8 cellular contexts compared by ENCODE assay signal in genomic region chr6:27889628-27890315, GRCh38. TPM values are rescaled to one million over a fixed set of nuclear protein-coding genes. Genes with fewer than 3 reads are reported as not detected.
DNase-seq lines count a peak whose midpoint lies in the region; ATAC-seq and TF ChIP-seq lines count a peak whose summit lies in the region.

No MANE protein-coding gene starts in this region.

- CTCF ChIA-PET in CD8-positive, alpha-beta memory T cell (lab: Charles Lee) = interaction anchor here (0.8 to 4.3 kb wide), 20 partner anchors 8 to 763 kb away, joined by 3 to 58 read pairs (median 6); a partner anchor contains a TSS
- CTCF ChIA-PET in WTC11 (lab: Charles Lee) = interaction anchor here (2.1 to 3.5 kb wide), 2 partner anchors 18 to 23 kb away, joined by 13 to 17 read pairs; a partner anchor contains a TSS

- no peak for DNase-seq in CD8-positive, alpha-beta memory T cell
- peak; percentile 73 for DNase-seq in Jurkat, Clone E6-1 (ENCODE audit: low read depth, low spot score)
- DNase-seq in WTC11 (ENCODE audit: low spot score) (no peak), lower lobe of right lung (no peak), NK-92 (lab: John Stamatoyannopoulos, UW; ENCODE audit: unreplicated experiment) (no peak), iPS-NIHi11 (ENCODE audit: low spot score) (no peak), iPS-NIHi7 (ENCODE audit: extremely low spot score) (no peak)

- H3K36me3 ChIP-seq in CD8-positive, alpha-beta memory T cell (ENCODE audit: insufficient read depth, low read length) = no peaks in the 10 kb centered on the region
- no peaks in the 10 kb centered on the region for H3K36me3 ChIP-seq in lower lobe of right lung

- TF ChIP-seq CTCF in WTC11 (IDR thresholded peaks at IDR 0.05) (no peak), lower lobe of right lung (IDR thresholded peaks at IDR 0.05) (no peak)

- H3K9me3 Mint-ChIP-seq in CD8-positive, alpha-beta memory T cell = peaks cover 0 to 8% (median 0%) of the 10 kb centered on the region in 5 donors
- no peaks in the 10 kb centered on the region for H3K9me3 Mint-ChIP-seq in WTC11

- ATAC-seq in WTC11 (peak; percentile 6), lower lobe of right lung (no peak), GM19463 (IDR thresholded peaks at IDR 0.05; ENCODE audit: unreplicated experiment) (no peak)

- H3K9me3 ChIP-seq in CD8-positive, alpha-beta memory T cell (ENCODE audit: low read length) = no peaks in the 10 kb centered on the region
- H3K9me3 ChIP-seq in lower lobe of right lung = no peaks in the 10 kb centered on the region

- peak overlapping the region; percentile 79 for H3K27ac ChIP-seq in CD8-positive, alpha-beta memory T cell (ENCODE audit: low read depth, low read length)
- H3K27ac ChIP-seq in lower lobe of right lung = no peak overlapping the region

- H3K4me3 ChIP-seq in CD8-positive, alpha-beta memory T cell (ENCODE audit: low read length) = peak overlapping the region; percentile 67
- peak overlapping the region; percentile 48 for H3K4me3 ChIP-seq in Jurkat, Clone E6-1 (ENCODE audit: low read length)
- peak overlapping the region; percentile 35 for H3K4me3 ChIP-seq in lower lobe of right lung

- intact Hi-C loops in lower lobe of right lung (cut with DNase I) = no loop called here

- peaks cover 29 to 44% (median 40%) of the 10 kb centered on the region in 3 donors for H3K4me1 Mint-ChIP-seq in CD8-positive, alpha-beta memory T cell
- H3K4me1 Mint-ChIP-seq in WTC11 = peaks cover 40% of the 10 kb centered on the region

- POLR2A ChIA-PET in CD8-positive, alpha-beta memory T cell (lab: Charles Lee) = interaction anchor here (0.6 to 8.1 kb wide), 18 partner anchors 20 to 1870 kb away, joined by 3 to 623 read pairs (median 7); a partner anchor contains a TSS
- POLR2A ChIA-PET in WTC11 (lab: Charles Lee) = interaction anchor here (0.6 to 3.8 kb wide), 37 partner anchors 8 to 1868 kb away, joined by 3 to 693 read pairs (median 8); partner anchors contain the start of gene ZSCAN31

- H3K27me3 ChIP-seq in CD8-positive, alpha-beta memory T cell (ENCODE audit: insufficient read depth, low read length, poor library complexity, severe bottlenecking) = no peaks in the 10 kb centered on the region
- peaks cover 43% of the 10 kb centered on the region for H3K27me3 ChIP-seq in lower lobe of right lung (ENCODE audit: low read depth)

- H3K27ac Mint-ChIP-seq in CD8-positive, alpha-beta memory T cell = peak overlapping the region in 7 of 8 donors; percentile 79 to 95 (median 86)
- peak overlapping the region; percentile 99 for H3K27ac Mint-ChIP-seq in WTC11

- peaks cover 19% of the 10 kb centered on the region for H3K4me1 ChIP-seq in CD8-positive, alpha-beta memory T cell (ENCODE audit: insufficient read depth, low read length)
- peaks cover 28% of the 10 kb centered on the region for H3K4me1 ChIP-seq in lower lobe of right lung

- peak overlapping the region in 6 of 7 donors; percentile 2 to 88 (median 78) for H3K4me3 Mint-ChIP-seq in CD8-positive, alpha-beta memory T cell
- no peak overlapping the region for H3K4me3 Mint-ChIP-seq in WTC11

- H3K36me3 Mint-ChIP-seq in CD8-positive, alpha-beta memory T cell = peaks cover 0 to 12% (median 0%) of the 10 kb centered on the region in 3 donors
- H3K36me3 Mint-ChIP-seq in WTC11 = peaks cover 8% of the 10 kb centered on the region

- H3K27me3 Mint-ChIP-seq in CD8-positive, alpha-beta memory T cell = peaks cover 0 to 2% of the 10 kb centered on the region in 2 donors
- H3K27me3 Mint-ChIP-seq in WTC11 (ENCODE audit: low read depth) = no peaks in the 10 kb centered on the region; the same call in 1 of the 2 replicates

TF ChIP-seq in WTC11, 78 proteins besides CTCF, POLR2A, EP300 and RAD21 (continues in another document):
- TF ChIP-seq SMAD4 (CRISPR knock-in tag; IDR thresholded peaks at IDR 0.05) (0 out of 2 replicates have a peak, but pooled peaks have one; percentile 3), ZNF532 (CRISPR knock-in tag; IDR thresholded peaks at IDR 0.05; ENCODE audit: borderline replicate concordance) (peak; percentile 87; the same call in 1 of the 2 replicates), ZNF425 (CRISPR knock-in tag; conservative IDR thresholded peaks at IDR 0.05) (peak; percentile 59; the same call in 1 of the 2 replicates), ATF1 (CRISPR knock-in tag; IDR thresholded peaks at IDR 0.05) (no peak), SMAD3 (CRISPR knock-in tag; IDR thresholded peaks at IDR 0.05; ENCODE audit: borderline replicate concordance) (0 out of 2 replicates have a peak, but pooled peaks have one; percentile 28), GTF2I (CRISPR knock-in tag; conservative IDR thresholded peaks at IDR 0.05) (no peak), ERG (CRISPR knock-in tag; IDR thresholded peaks at IDR 0.05) (peak; percentile 81; the same call in 1 of the 2 replicates), ZNF671 (CRISPR knock-in tag; IDR thresholded peaks at IDR 0.05) (peak; percentile 67; the same call in 1 of the 2 replicates), PRRX2 (CRISPR knock-in tag; IDR thresholded peaks at IDR 0.05) (peak; percentile 93; the same call in 1 of the 2 replicates), EMX1 (CRISPR knock-in tag; IDR thresholded peaks at IDR 0.05) (peak; percentile 92), CREM (CRISPR knock-in tag; IDR thresholded peaks at IDR 0.05) (no peak)

RNA-seq across cellular contexts. Expression of gene OR2B2, which starts 22.4 kb away (rescaled TPM):
- total RNA-seq in CD8-positive, alpha-beta memory T cell = not detected
- polyA plus RNA-seq in CD8-positive, alpha-beta memory T cell = not detected
- polyA plus RNA-seq in Jurkat, Clone E6-1 (2012; ENCODE audit: insufficient read depth, insufficient read length) = not detected
- total RNA-seq in WTC11 (2021) (not detected in 3 replicates), lower lobe of right lung (not detected)
